In the genomic region with DNA sequence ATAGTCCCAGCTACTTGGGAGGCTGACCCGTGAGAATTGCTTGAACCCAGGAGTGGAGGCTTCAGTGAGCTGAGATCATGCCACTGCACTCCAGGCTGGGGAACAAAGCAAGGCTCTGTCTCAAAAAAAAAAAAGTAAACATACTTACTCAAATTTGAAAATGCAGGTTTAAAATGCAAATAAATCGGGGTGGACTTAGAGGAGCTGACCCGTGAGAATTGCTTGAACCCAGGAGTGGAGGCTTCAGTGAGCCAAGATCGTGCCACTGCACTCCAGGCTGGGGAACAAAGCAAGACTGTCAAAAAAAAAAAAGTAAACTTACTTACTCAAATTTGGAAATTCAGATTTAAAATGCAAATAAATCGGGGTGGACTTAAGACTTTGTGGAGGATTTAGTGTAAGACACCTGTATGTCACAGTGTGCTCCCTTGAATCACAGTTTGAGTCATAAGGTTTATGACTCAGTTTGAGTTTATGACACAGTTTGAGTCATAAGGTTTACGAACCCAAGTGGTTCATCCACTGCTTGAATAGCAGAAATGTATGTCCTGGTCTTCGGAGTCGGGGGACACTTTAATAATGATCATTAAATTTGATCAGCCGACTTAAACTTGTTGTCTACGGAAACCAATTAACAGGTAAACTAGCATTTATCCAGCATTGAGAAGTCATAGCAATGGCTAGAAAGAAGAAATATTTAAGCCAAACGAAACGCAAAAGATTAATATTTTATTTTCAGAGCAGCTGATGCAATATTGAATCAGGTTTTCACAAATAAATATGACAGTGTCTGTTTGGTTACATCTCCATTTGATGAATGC, we compare ENCODE assay signal across 8 cellular contexts. TPM values are rescaled to one million over a fixed set of nuclear protein-coding genes. Genes with fewer than 3 reads are reported as not detected.
DNase-seq lines count a peak whose midpoint lies in the region; TF ChIP-seq lines count a peak whose summit lies in the region.

No MANE protein-coding gene starts in this region.

- peak; percentile 11 for DNase-seq in activated CD4-positive, alpha-beta T cell treated with anti-CD3 and anti-CD28 coated beads for 48 hours
- DNase-seq in activated CD4-positive, alpha-beta T cell treated with anti-CD3 and anti-CD28 coated beads, Interleukin-2, amount 50 U/mL, for 4 hours: no peak
- peak; percentile 53 for DNase-seq in HFF-Myc (ENCODE audit: extremely low read depth, low read depth)
- peak; percentile 85 for DNase-seq in NCI-H460 (ENCODE audit: extremely low read depth, low read depth)
- peak; percentile 60 for DNase-seq in fibroblast of the conjunctiva (ENCODE audit: low read depth)
- no peak for DNase-seq in pons (ENCODE audit: low spot score)
- DNase-seq in DMS 273 (lab: John Stamatoyannopoulos, UW; ENCODE audit: unreplicated experiment): no peak
- DNase-seq in cortex of kidney (lab: John Stamatoyannopoulos, UW): no peak

- no peak for TF ChIP-seq CTCF in HFF-Myc (IDR thresholded peaks at IDR 0.05; ENCODE audit: low read depth, low read length, missing control alignments)

- no peak overlapping the region for H3K4me3 ChIP-seq in HFF-Myc (replicated peaks; ENCODE audit: low read depth, low read length)

RNA-seq across cellular contexts. Expression of gene MRPS10, which starts 6.8 kb away (rescaled TPM):
- total RNA-seq in NCI-H460 (2014; rRNA removed; shearing (Covaris generic)): 82.5 and 84.4 TPM in 2 replicates
- polyA plus RNA-seq in NCI-H460 (2014; cell fraction: nucleus; rRNA removed): 42.5 and 52.7 TPM in 2 replicates

RNA-seq across cellular contexts. Expression of gene GUCA1B, which starts 29.7 kb away (rescaled TPM):
- 0.32 TPM in 1 of 2 replicates, not detected in the other for total RNA-seq in NCI-H460 (2014; rRNA removed; shearing (Covaris generic))
- polyA plus RNA-seq in NCI-H460 (2014; cell fraction: nucleus; rRNA removed): 1.7 and 4.9 TPM in 2 replicates

RNA-seq across cellular contexts. Expression of gene GUCA1A, which starts 51.3 kb away (rescaled TPM):
- total RNA-seq in NCI-H460 (2014; rRNA removed; shearing (Covaris generic)): not detected in 2 replicates
- not detected in 2 replicates for polyA plus RNA-seq in NCI-H460 (2014; cell fraction: nucleus; rRNA removed)

Comparison
In these comparisons a context has a peak if more than half of its experiments do, and no peak if none do; other contexts are left out.
1. DNase-seq: peak in activated CD4-positive, alpha-beta T cell treated with anti-CD3 and anti-CD28 coated beads for 48 hours (single experiment), HFF-Myc (single experiment), NCI-H460 (single experiment) and fibroblast of the conjunctiva (single experiment); none in activated CD4-positive, alpha-beta T cell treated with anti-CD3 and anti-CD28 coated beads, Interleukin-2, amount 50 U/mL, for 4 hours (0 of 2), pons (single experiment), DMS 273 (single experiment) and cortex of kidney (single experiment).